In genomic region chr2:170715062-170715931, GRCh38 we compare ENCODE assay signal across 8 cellular contexts. TPM values are rescaled to one million over a fixed set of nuclear protein-coding genes. Genes with fewer than 3 reads are reported as not detected.
A peak's percentile ranks its signal among the peaks of the same experiment; 100 is the strongest.
DNase-seq lines count a peak whose midpoint lies in the region; ATAC-seq and TF ChIP-seq lines count a peak whose summit lies in the region.

TSS of gene SP5 (plus strand) at chr2:170715337. CDS start at chr2:170715513, 176 bp downstream.

- peak within 1 kb of the TSS; percentile 79 for H3K4me3 Mint-ChIP-seq in activated naive CD8-positive, alpha-beta T cell treated with anti-CD3 and anti-CD28 coated beads, Interleukin-2, amount 50 U/mL, for 24 hours

- peaks cover 100% of the 10 kb centered on the region for H3K27me3 ChIP-seq in left ventricle myocardium inferior (ENCODE audit: low read depth)

- H3K4me3 ChIP-seq in GM12864 (ENCODE audit: low read depth, low read length) (peak within 1 kb of the TSS; percentile 30; the same call in 1 of the 2 replicates), left ventricle myocardium inferior (peak within 1 kb of the TSS; percentile 70)

- H3K9me3 Mint-ChIP-seq in activated naive CD8-positive, alpha-beta T cell treated with anti-CD3 and anti-CD28 coated beads, Interleukin-2, amount 50 U/mL, for 24 hours: no peaks in the 10 kb centered on the region

- no peak within 1 kb of the TSS for H3K27ac Mint-ChIP-seq in activated naive CD8-positive, alpha-beta T cell treated with anti-CD3 and anti-CD28 coated beads, Interleukin-2, amount 50 U/mL, for 24 hours

- H3K9me3 ChIP-seq in left ventricle myocardium inferior (replicated peaks): no peaks in the 10 kb centered on the region

- no peak for TF ChIP-seq CTCF in 22Rv1 (IDR thresholded peaks at IDR 0.05)
- no peak for TF ChIP-seq CTCF in GM12864 (IDR thresholded peaks at IDR 0.05; ENCODE audit: low read depth, low read length, missing control alignments)
- TF ChIP-seq CTCF in left ventricle myocardium inferior (IDR thresholded peaks at IDR 0.05; ENCODE audit: borderline replicate concordance): no peak

- peaks cover 31% of the 10 kb centered on the region for H3K4me1 Mint-ChIP-seq in activated naive CD8-positive, alpha-beta T cell treated with anti-CD3 and anti-CD28 coated beads, Interleukin-2, amount 50 U/mL, for 24 hours

- H3K27ac ChIP-seq in 22Rv1 (peak within 1 kb of the TSS; percentile 58), left ventricle myocardium inferior (replicated peaks) (peak within 1 kb of the TSS; percentile 9)

- DNase-seq in GM12864 (ENCODE audit: low read depth) (no peak), NCI-H748 (lab: John Stamatoyannopoulos, UW; ENCODE audit: unreplicated experiment) (peak; percentile 85), left ventricle myocardium inferior (peak; percentile 25), posterior vena cava (ENCODE audit: low spot score) (peak; percentile 81), superior temporal gyrus (ENCODE audit: extremely low spot score) (no peak)
- DNase-seq in activated naive CD8-positive, alpha-beta T cell treated with anti-CD3 and anti-CD28 coated beads, Interleukin-2, amount 50 U/mL, for 24 hours: peak; percentile 20

- intact Hi-C loops in left ventricle myocardium inferior (cut with micrococcal nuclease) (no loop called here), posterior vena cava (cut with DNase I) (loop anchor here in 1 of 2 donors (10.0 kb wide), 1 partner anchor 100 kb away; the partner anchor contains the start of gene GAD1)

- no peaks in the 10 kb centered on the region for H3K36me3 Mint-ChIP-seq in activated naive CD8-positive, alpha-beta T cell treated with anti-CD3 and anti-CD28 coated beads, Interleukin-2, amount 50 U/mL, for 24 hours (ENCODE audit: low read depth)

- ATAC-seq in activated naive CD8-positive, alpha-beta T cell treated with anti-CD3 and anti-CD28 coated beads, Interleukin-2, amount 50 U/mL, for 24 hours: peak; percentile 29
- ATAC-seq in GM21717 (IDR thresholded peaks at IDR 0.05; ENCODE audit: unreplicated experiment): no peak

- H3K27me3 Mint-ChIP-seq in activated naive CD8-positive, alpha-beta T cell treated with anti-CD3 and anti-CD28 coated beads, Interleukin-2, amount 50 U/mL, for 24 hours: peaks cover 71% of the 10 kb centered on the region

- H3K4me1 ChIP-seq in left ventricle myocardium inferior: peaks cover 53% of the 10 kb centered on the region

- no peaks in the 10 kb centered on the region for H3K36me3 ChIP-seq in left ventricle myocardium inferior

RNA-seq across cellular contexts. Expression of gene SP5, which starts in this region (rescaled TPM):
- total RNA-seq in left ventricle myocardium inferior (0.44 TPM), posterior vena cava (under 1 TPM in 1 of 2 donors, not detected in 1; 0.28 TPM)

Comparison
In these comparisons a context has a peak if more than half of its experiments do, and no peak if none do; other contexts are left out.
1. Peak in DNase-seq, H3K4me3 ChIP-seq and H3K27ac ChIP-seq in left ventricle myocardium inferior; RNA of the gene not detected or under 1 TPM.
2. Peak in DNase-seq in posterior vena cava; RNA of the gene not detected or under 1 TPM.
3. DNase-seq: peak in NCI-H748 (single experiment) and activated naive CD8-positive, alpha-beta T cell treated with anti-CD3 and anti-CD28 coated beads, Interleukin-2, amount 50 U/mL, for 24 hours (single experiment); none in GM12864 (single experiment) and superior temporal gyrus (single experiment).